1 cellular context compared by ENCODE assay signal in genomic region chr3:170988378-170988777, GRCh38.
TF ChIP-seq lines count a peak whose summit lies in the region.

No MANE protein-coding gene starts in this region.

TF ChIP-seq in liver, 16 proteins besides CTCF, POLR2A, EP300 and RAD21 (continued from another document):
- TF ChIP-seq RXRA (IDR thresholded peaks at IDR 0.05): peak in 1 of 2 donors; percentile 20
- peak; percentile 17 for TF ChIP-seq YY1 (IDR thresholded peaks at IDR 0.05)
- TF ChIP-seq HNF4G (IDR thresholded peaks at IDR 0.05): no peak
